In genomic region chr2:46402874-46403273, GRCh38 we compare ENCODE assay signal across 17 cellular contexts.
DNase-seq lines count a peak whose midpoint lies in the region; ATAC-seq and TF ChIP-seq lines count a peak whose summit lies in the region.
"Had no signal": no experiment of that assay in that cellular context is flagged by ENCODE, and none has a peak within 500 bp of the region (broad histone marks: within the 10 kb centered on the region; RNA-seq: fewer than 3 reads in every experiment).

No MANE protein-coding gene starts in this region.

- intact Hi-C loops in left lung (cut with DNase I): no loop called here
- intact Hi-C loops in upper lobe of right lung (cut with DNase I): no loop called here

- no peak overlapping the region for H3K27ac ChIP-seq in left lung
- H3K27ac ChIP-seq in upper lobe of right lung: no peak overlapping the region
- H3K27ac ChIP-seq: 22Rv1, BLaER1, C4-2B had no signal

- H3K4me1 ChIP-seq in left lung: peaks cover 0 to under 1% of the 10 kb centered on the region in 2 donors
- no peaks in the 10 kb centered on the region for H3K4me1 ChIP-seq in upper lobe of right lung
- H3K4me1 ChIP-seq: BLaER1, HAP-1 had no signal

- no peak overlapping the region for H3K4me3 ChIP-seq in left lung
- no peak overlapping the region for H3K4me3 ChIP-seq in upper lobe of right lung
- H3K4me3 ChIP-seq: BLaER1, HAP-1 had no signal

- peak; percentile 63 for ATAC-seq in left lung
- peak; percentile 10 for ATAC-seq in upper lobe of right lung
- ATAC-seq: CD8-positive, alpha-beta T cell had no signal

- peak; percentile 2 for DNase-seq in DMS79 treated with DMSO at 0.1 percent for 48 hours (lab: John Stamatoyannopoulos, UW)
- DNase-seq in DMS79 (lab: John Stamatoyannopoulos, UW): no peak
- no peak for DNase-seq in left lung
- DNase-seq in upper lobe of right lung: no peak
- no peak for DNase-seq in activated CD8-positive, alpha-beta memory T cell treated with anti-CD3 and anti-CD28 coated beads for 24 hours
- no peak for DNase-seq in retina
- DNase-seq: Caco-2; CD4-positive, CD25-positive, alpha-beta regulatory T cell; CD8-positive, alpha-beta T cell; DMS153; GF-D8; GOT3; HFFc6 had no signal

- no peak for TF ChIP-seq CTCF in left lung (IDR thresholded peaks at IDR 0.05)
- TF ChIP-seq CTCF in upper lobe of right lung (IDR thresholded peaks at IDR 0.05): no peak

- H3K27me3 ChIP-seq in left lung (no peaks in the 10 kb centered on the region), upper lobe of right lung (no peaks in the 10 kb centered on the region)
- H3K27me3 ChIP-seq: BLaER1 had no signal

- H3K9me3 ChIP-seq in left lung: no peaks in the 10 kb centered on the region
- H3K9me3 ChIP-seq in upper lobe of right lung: no peaks in the 10 kb centered on the region
- H3K9me3 ChIP-seq: BLaER1, Caco-2, HAP-1 had no signal

- H3K36me3 ChIP-seq in left lung (no peaks in the 10 kb centered on the region), upper lobe of right lung (no peaks in the 10 kb centered on the region)
- H3K36me3 ChIP-seq: BLaER1, HAP-1 had no signal
